17 cellular contexts compared by ENCODE assay signal in the genomic region with DNA sequence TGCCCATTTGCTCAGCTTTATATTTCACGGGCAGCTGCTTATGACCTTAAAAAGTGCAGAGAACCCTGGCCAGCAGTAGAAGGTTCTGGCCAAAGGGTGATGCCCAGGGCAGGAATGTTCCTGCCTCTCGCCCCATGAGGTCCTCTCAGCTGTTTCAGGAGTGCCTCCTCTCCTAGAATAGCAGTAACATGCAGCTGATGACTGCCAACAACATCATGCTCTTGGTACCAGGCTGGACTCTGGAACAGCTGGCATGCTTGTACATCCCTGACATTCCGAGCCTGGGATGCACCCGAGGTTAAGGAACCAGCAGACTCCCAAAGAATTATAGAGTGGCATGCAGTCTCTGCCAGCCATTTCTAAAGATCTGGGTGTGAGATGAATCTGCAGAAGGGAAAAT. TPM values are rescaled to one million over a fixed set of nuclear protein-coding genes. Genes with fewer than 3 reads are reported as not detected.
DNase-seq lines count a peak whose midpoint lies in the region; ATAC-seq and TF ChIP-seq lines count a peak whose summit lies in the region.
"Had no signal": no experiment of that assay in that cellular context is flagged by ENCODE, and none has a peak within 500 bp of the region (broad histone marks: within the 10 kb centered on the region; RNA-seq: fewer than 3 reads in every experiment).

No MANE protein-coding gene starts in this region.

- DNase-seq in AG04450 (ENCODE audit: low read depth, low spot score) (no peak), SK-N-SH (no peak), foreskin keratinocyte (no peak), psoas muscle (peak in 1 of 2 donors; percentile 15), nephron progenitor cell (no peak)
- DNase-seq in activated T-cell treated with anti-CD3 and anti-CD28 coated beads, Interleukin-2, amount 50 U/mL, for 48 hours, result no peak
- no peak for DNase-seq in stimulated activated CD8-positive, alpha-beta memory T cell treated with anti-CD3 and anti-CD28 coated beads, Interleukin-4, amount 100 ng/mL, for 48 hours
- DNase-seq: C1 segment of cervical spinal cord; GF-D8; NCI-H1105 treated with DMSO at 0.1 percent for 48 hours; NCI-H1694 treated with DMSO at 0.1 percent for 48 hours; NCI-H2107; NCI-H2227 treated with DMSO at 0.1 percent for 48 hours; NCI-H69; NK-92 treated with Interleukin-12 subunit alpha and Interleukin-12 subunit beta, amount 100 ng/mL, for 24 hours had no signal

- H3K9me3 ChIP-seq in AG04450 (ENCODE audit: control insufficient read depth, insufficient read depth, low read length) (no peaks in the 10 kb centered on the region), SK-N-SH (no peaks in the 10 kb centered on the region), psoas muscle (no peaks in the 10 kb centered on the region)

- H3K4me3 ChIP-seq in AG04450 (ENCODE audit: low read depth, low read length) (no peak overlapping the region), SK-N-SH (ENCODE audit: low read depth in 2 of 2, low read length in 1 of 2) (no peak overlapping the region), psoas muscle (no peak overlapping the region)

- no peaks in the 10 kb centered on the region for H3K9me3 Mint-ChIP-seq in nephron progenitor cell

- H3K4me3 Mint-ChIP-seq in nephron progenitor cell, result no peak overlapping the region

- peak; percentile 10 for ATAC-seq in foreskin keratinocyte
- ATAC-seq in psoas muscle, result peak; percentile 40 to 95 (median 68)
- no peak for ATAC-seq in HG03175 (IDR thresholded peaks at IDR 0.05; ENCODE audit: unreplicated experiment)

- TF ChIP-seq CTCF in AG04450 (IDR thresholded peaks at IDR 0.05; ENCODE audit: low read depth, low read length) (no peak), SK-N-SH (IDR thresholded peaks at IDR 0.05) (no peak), foreskin keratinocyte (conservative IDR thresholded peaks at IDR 0.05) (no peak), psoas muscle (IDR thresholded peaks at IDR 0.05) (no peak), nephron progenitor cell (IDR thresholded peaks at IDR 0.05) (no peak)

- no peaks in the 10 kb centered on the region for H3K36me3 ChIP-seq in SK-N-SH (replicated peaks in 1 of 2; ENCODE audit: control insufficient read depth in 1 of 2, insufficient read depth in 2 of 2, low read length in 1 of 2)
- H3K36me3 ChIP-seq in psoas muscle (ENCODE audit: insufficient read depth in 1 of 2, low read depth in 1 of 2), result no peaks in the 10 kb centered on the region

- TF ChIP-seq EP300 in SK-N-SH (IDR thresholded peaks at IDR 0.05; ENCODE audit: borderline replicate concordance in 1 of 2, low read depth in 1 of 2, low read length in 1 of 2), result no peak

- H3K4me1 Mint-ChIP-seq in nephron progenitor cell, result peaks cover 22% of the 10 kb centered on the region

- no peaks in the 10 kb centered on the region for H3K79me2 ChIP-seq in SK-N-SH (ENCODE audit: insufficient read depth)

- POLR2A ChIA-PET in AG04450 (lab: Yijun Ruan, JAX) (no interaction called here), SK-N-SH (lab: Yijun Ruan, JAX) (no interaction called here)

- no peaks in the 10 kb centered on the region for H3K27me3 Mint-ChIP-seq in nephron progenitor cell (ENCODE audit: low read depth, poor library complexity)

- no peak overlapping the region for H3K4me2 ChIP-seq in SK-N-SH

- peaks cover 0 to 12% of the 10 kb centered on the region in 2 experiments; a peak in 2 of 4 replicates for H3K4me1 ChIP-seq in SK-N-SH (ENCODE audit: control insufficient read depth in 1 of 2, insufficient read depth in 2 of 2, low read depth in 1 of 2, low read length in 1 of 2)
- H3K4me1 ChIP-seq in foreskin keratinocyte, result peaks cover 7% of the 10 kb centered on the region
- no peaks in the 10 kb centered on the region for H3K4me1 ChIP-seq in psoas muscle

- no peak for TF ChIP-seq RAD21 in SK-N-SH (IDR thresholded peaks at IDR 0.05; ENCODE audit: low read length)

- peaks cover 27% of the 10 kb centered on the region for H3K36me3 Mint-ChIP-seq in nephron progenitor cell (ENCODE audit: low read depth)

- WGBS in SK-N-SH (ENCODE audit: low lambda C conversion rate), result 76% methylated on average over 2 of the region's 4 CpGs
- WGBS in psoas muscle, 3 donors, result 19 to 31% (median 23%) methylated on average over 4 of the region's 4 CpGs

- H2AFZ ChIP-seq in SK-N-SH (ENCODE audit: low read depth), result peak overlapping the region; percentile 65; the same call in 1 of the 2 replicates

- peaks cover 14% of the 10 kb centered on the region for H3F3A ChIP-seq in SK-N-SH (replicated peaks; ENCODE audit: insufficient read depth)

- no peaks in the 10 kb centered on the region for H4K20me1 ChIP-seq in SK-N-SH (ENCODE audit: insufficient read depth)

- H3K27ac Mint-ChIP-seq in nephron progenitor cell, result no peak overlapping the region

- intact Hi-C loops in psoas muscle (cut with DNase I), result no loop called here

- CTCF ChIA-PET in AG04450 (lab: Charles Lee), result interaction anchor here (1.0 kb wide), 1 partner anchor 703 kb away, joined by 3 read pairs; no protein-coding TSS in a partner anchor
- CTCF ChIA-PET in SK-N-SH (lab: Yijun Ruan, JAX), result interaction anchor here (1.4 kb wide), 1 partner anchor 20 kb away, joined by 4 read pairs; no protein-coding TSS in a partner anchor

- H3K27ac ChIP-seq in AG04450 (ENCODE audit: low read depth, low read length), result peak overlapping the region; percentile 0
- peak overlapping the region in 1 of 2 experiments; percentile 32; a peak in 2 of 4 replicates for H3K27ac ChIP-seq in SK-N-SH (ENCODE audit: low read depth in 2 of 2, low read length in 1 of 2)
- no peak overlapping the region for H3K27ac ChIP-seq in foreskin keratinocyte
- no peak overlapping the region for H3K27ac ChIP-seq in psoas muscle
- H3K27ac ChIP-seq: RWPE1 had no signal

- H3K27me3 ChIP-seq in AG04450 (ENCODE audit: control insufficient read depth, insufficient read depth, low read length), result no peaks in the 10 kb centered on the region
- no peaks in the 10 kb centered on the region for H3K27me3 ChIP-seq in SK-N-SH (ENCODE audit: insufficient read depth)
- H3K27me3 ChIP-seq in foreskin keratinocyte, result no peaks in the 10 kb centered on the region
- no peaks in the 10 kb centered on the region for H3K27me3 ChIP-seq in psoas muscle (ENCODE audit: insufficient read depth in 3 of 3, low read length in 2 of 3)

- H3K9ac ChIP-seq in SK-N-SH, result no peak overlapping the region

- H3K9me2 ChIP-seq in SK-N-SH, result no peaks in the 10 kb centered on the region

TF ChIP-seq in SK-N-SH, 30 proteins besides CTCF, POLR2A, EP300 and RAD21:
- TF ChIP-seq JUND (IDR thresholded peaks at IDR 0.05) (no peak), YY1 (IDR thresholded peaks at IDR 0.05; ENCODE audit: low read depth) (no peak), SMC3 (IDR thresholded peaks at IDR 0.05; ENCODE audit: low read depth, low read length) (no peak), CHD2 (IDR thresholded peaks at IDR 0.05; ENCODE audit: low read length, partially characterized antibody) (no peak), EZH2phosphoT487 (IDR thresholded peaks at IDR 0.05; ENCODE audit: borderline replicate concordance, low read depth) (no peak), MEF2A (IDR thresholded peaks at IDR 0.05; ENCODE audit: borderline replicate concordance, low read depth) (no peak), IRF3 (IDR thresholded peaks at IDR 0.05; ENCODE audit: low read depth, low read length) (no peak), RXRA (IDR thresholded peaks at IDR 0.05; ENCODE audit: borderline replicate concordance, low read depth) (no peak), GABPA (IDR thresholded peaks at IDR 0.05; ENCODE audit: low read depth) (no peak), NFIC (IDR thresholded peaks at IDR 0.05; ENCODE audit: borderline replicate concordance) (no peak), TAF1 (IDR thresholded peaks at IDR 0.05; ENCODE audit: borderline replicate concordance, low read depth, low read length) (no peak), FOSL2 (IDR thresholded peaks at IDR 0.05; ENCODE audit: borderline replicate concordance, low read depth) (no peak), ELF1 (IDR thresholded peaks at IDR 0.05) (no peak), FOXM1 (IDR thresholded peaks at IDR 0.05; ENCODE audit: low read depth) (no peak), USF1 (IDR thresholded peaks at IDR 0.05; ENCODE audit: borderline replicate concordance, low read depth) (no peak), FOXJ3 (CRISPR knock-in tag; IDR thresholded peaks at IDR 0.05) (no peak), RCOR1 (IDR thresholded peaks at IDR 0.05; ENCODE audit: low read length) (no peak), MXI1 (IDR thresholded peaks at IDR 0.05; ENCODE audit: low read depth, low read length) (no peak)
TF ChIP-seq in SK-N-SH: peak in this region for 0.

RNA-seq across cellular contexts. Expression of gene TENM3, which starts 11.7 kb away (rescaled TPM):
- polyA plus RNA-seq in AG04450 (2011; rRNA removed) (54.9 TPM in 2 replicates), SK-N-SH (2012; rRNA removed) (10.4 and 13.3 TPM in 2 replicates), foreskin keratinocyte (2.4 and 2.7 TPM in 2 replicates), psoas muscle (1 to 10 TPM in 1 of 3 donors, under 1 TPM in 2; 0.48 to 3.2 (median 0.83) TPM)
- polyA minus RNA-seq in AG04450 (2011; rRNA and poly(A)+ RNA removed), result 224 and 244 TPM in 2 replicates
- 9.4 and 11.4 TPM in 2 replicates for polyA plus RNA-seq in SK-N-SH (2012; cell fraction: cytosol; rRNA removed)
- polyA plus RNA-seq in SK-N-SH (2012; cell fraction: nucleus; rRNA removed), result 6.7 and 12.6 TPM in 2 replicates
- total RNA-seq in foreskin keratinocyte (24.5 and 30.1 TPM in 2 replicates), psoas muscle (10 to 100 TPM in 1 of 4 donors, 1 to 10 TPM in 3; 5.3 to 11.6 (median 6.3) TPM)
